12 cellular contexts compared by ENCODE assay signal in genomic region chr16:12079411-12079965, GRCh38.
A peak's percentile ranks its signal among the peaks of the same experiment; 100 is the strongest.
DNase-seq lines count a peak whose midpoint lies in the region; ATAC-seq and TF ChIP-seq lines count a peak whose summit lies in the region.
"Had no signal": no experiment of that assay in that cellular context is flagged by ENCODE, and none has a peak within 500 bp of the region (broad histone marks: within the 10 kb centered on the region; RNA-seq: fewer than 3 reads in every experiment).

No MANE protein-coding gene starts in this region.

- H3K9me3 ChIP-seq in CD8-positive, alpha-beta T cell (ENCODE audit: low read length) = no peaks in the 10 kb centered on the region
- H3K9me3 ChIP-seq: SJSA1 had no signal

- H3K4me3 ChIP-seq in CD8-positive, alpha-beta T cell (ENCODE audit: low read depth, low read length) = peak overlapping the region; percentile 12
- H3K4me3 ChIP-seq in Jurkat, Clone E6-1 (ENCODE audit: low read length) = peak overlapping the region; percentile 38
- H3K4me3 ChIP-seq: cardiac muscle cell, SJSA1 had no signal

- no peaks in the 10 kb centered on the region for H3K36me3 ChIP-seq in CD8-positive, alpha-beta T cell (ENCODE audit: insufficient read depth, low read length)
- H3K36me3 ChIP-seq: cardiac muscle cell, SJSA1 had no signal

- peak overlapping the region; percentile 93 for H3K27ac Mint-ChIP-seq in CD8-positive, alpha-beta T cell
- H3K27ac Mint-ChIP-seq in activated naive CD8-positive, alpha-beta T cell treated with anti-CD3 and anti-CD28 coated beads, Interleukin-2, amount 10 ng/mL, durations not matched to agents 7 days and 5 days = peak overlapping the region; percentile 88
- H3K27ac Mint-ChIP-seq in natural killer cell treated with Interleukin-12 subunit alpha and Interleukin-12 subunit beta and Interleukin-15 and Interleukin-18, amount 100 ng/mL, for 72 hours = peak overlapping the region; percentile 80 to 85

- peak; percentile 9 for ATAC-seq in CD8-positive, alpha-beta T cell
- peak; percentile 27 for ATAC-seq in activated naive CD8-positive, alpha-beta T cell treated with anti-CD3 and anti-CD28 coated beads, Interleukin-2, amount 10 ng/mL, durations not matched to agents 7 days and 5 days (ENCODE audit: low read depth)
- no peak for ATAC-seq in natural killer cell treated with Interleukin-12 subunit alpha and Interleukin-12 subunit beta and Interleukin-15 and Interleukin-18, amount 100 ng/mL, for 72 hours
- no peak for ATAC-seq in GM18867 (IDR thresholded peaks at IDR 0.05; ENCODE audit: unreplicated experiment)

- CTCF ChIA-PET in CD8-positive, alpha-beta T cell (lab: Charles Lee) = interaction anchor here (0.5 to 11.5 kb wide), 15 partner anchors 9 to 724 kb away, joined by 3 to 120 read pairs (median 3); partner anchors contain the start of genes CPPED1, RSL1D1 and ZC3H7A

- H3K27me3 ChIP-seq in CD8-positive, alpha-beta T cell (ENCODE audit: insufficient read depth, low read length) = no peaks in the 10 kb centered on the region
- H3K27me3 ChIP-seq: cardiac muscle cell, SJSA1 had no signal

- H3K36me3 Mint-ChIP-seq in CD8-positive, alpha-beta T cell = peaks cover 23% of the 10 kb centered on the region
- H3K36me3 Mint-ChIP-seq in activated naive CD8-positive, alpha-beta T cell treated with anti-CD3 and anti-CD28 coated beads, Interleukin-2, amount 10 ng/mL, durations not matched to agents 7 days and 5 days = peaks cover 5% of the 10 kb centered on the region
- no peaks in the 10 kb centered on the region for H3K36me3 Mint-ChIP-seq in natural killer cell treated with Interleukin-12 subunit alpha and Interleukin-12 subunit beta and Interleukin-15 and Interleukin-18, amount 100 ng/mL, for 72 hours

- POLR2A ChIA-PET in CD8-positive, alpha-beta T cell (lab: Charles Lee) = interaction anchor here (0.6 to 3.1 kb wide), 6 partner anchors 11 to 335 kb away, joined by 3 to 10 read pairs (median 6); partner anchors contain the start of gene SNX29
- POLR2A ChIA-PET in activated naive CD8-positive, alpha-beta T cell treated with anti-CD3 and anti-CD28 coated beads, Interleukin-2, amount 10 ng/mL, durations not matched to agents 7 days and 5 days (lab: Charles Lee) = interaction anchor here (0.8 to 1.4 kb wide), 2 partner anchors 9 to 282 kb away, joined by 3 to 4 read pairs; partner anchors contain the start of gene ZC3H7A

- H3K4me1 ChIP-seq in CD8-positive, alpha-beta T cell (ENCODE audit: insufficient read depth, low read length) = peaks cover 72% of the 10 kb centered on the region

- peak in 1 of 7 experiments; percentile 4 for DNase-seq in CD8-positive, alpha-beta T cell
- DNase-seq in Jurkat, Clone E6-1 (ENCODE audit: low read depth, low spot score) = peak; percentile 65
- no peak for DNase-seq in activated naive CD8-positive, alpha-beta T cell treated with anti-CD3 and anti-CD28 coated beads, Interleukin-2, amount 10 ng/mL, durations not matched to agents 7 days and 5 days
- DNase-seq in natural killer cell treated with Interleukin-12 subunit alpha and Interleukin-12 subunit beta and Interleukin-15 and Interleukin-18, amount 100 ng/mL, for 72 hours (ENCODE audit: low spot score) = no peak
- no peak for DNase-seq in T1000 (lab: John Stamatoyannopoulos, UW)
- DNase-seq in NCI-H1092 treated with DMSO at 0.1 percent for 48 hours (lab: John Stamatoyannopoulos, UW) = no peak
- DNase-seq: COR-L47; MM.1S; NK-92 treated with Interleukin-12 subunit alpha and Interleukin-12 subunit beta, amount 100 ng/mL, for 24 hours had no signal

- TF ChIP-seq CTCF in CD8-positive, alpha-beta T cell (IDR thresholded peaks at IDR 0.05) = no peak

- peaks cover 2% of the 10 kb centered on the region for H3K9me3 Mint-ChIP-seq in CD8-positive, alpha-beta T cell
- H3K9me3 Mint-ChIP-seq in activated naive CD8-positive, alpha-beta T cell treated with anti-CD3 and anti-CD28 coated beads, Interleukin-2, amount 10 ng/mL, durations not matched to agents 7 days and 5 days = no peaks in the 10 kb centered on the region
- H3K9me3 Mint-ChIP-seq in natural killer cell treated with Interleukin-12 subunit alpha and Interleukin-12 subunit beta and Interleukin-15 and Interleukin-18, amount 100 ng/mL, for 72 hours = peaks cover 6% of the 10 kb centered on the region

- intact Hi-C loops in CD8-positive, alpha-beta T cell (cut with DNase I, micrococcal nuclease) = loop anchor here in 1 of 2 experiments (5.0 kb wide), 3 partner anchors 102 to 1337 kb away; partner anchors contain the start of genes CLEC16A, DEXI, NUBP1 and SNX29

- H3K4me1 Mint-ChIP-seq in CD8-positive, alpha-beta T cell (ENCODE audit: low read depth) = peaks cover 77% of the 10 kb centered on the region
- peaks cover 46% of the 10 kb centered on the region for H3K4me1 Mint-ChIP-seq in activated naive CD8-positive, alpha-beta T cell treated with anti-CD3 and anti-CD28 coated beads, Interleukin-2, amount 10 ng/mL, durations not matched to agents 7 days and 5 days
- peaks cover 28 to 41% of the 10 kb centered on the region in 2 donors for H3K4me1 Mint-ChIP-seq in natural killer cell treated with Interleukin-12 subunit alpha and Interleukin-12 subunit beta and Interleukin-15 and Interleukin-18, amount 100 ng/mL, for 72 hours (ENCODE audit: low read depth in 2 of 2)

- peak overlapping the region; percentile 65 for H3K4me3 Mint-ChIP-seq in CD8-positive, alpha-beta T cell
- H3K4me3 Mint-ChIP-seq in activated naive CD8-positive, alpha-beta T cell treated with anti-CD3 and anti-CD28 coated beads, Interleukin-2, amount 10 ng/mL, durations not matched to agents 7 days and 5 days = peak overlapping the region; percentile 76
- H3K4me3 Mint-ChIP-seq in natural killer cell treated with Interleukin-12 subunit alpha and Interleukin-12 subunit beta and Interleukin-15 and Interleukin-18, amount 100 ng/mL, for 72 hours = peak overlapping the region; percentile 50

- H3K27me3 Mint-ChIP-seq in CD8-positive, alpha-beta T cell (ENCODE audit: low read depth) = no peaks in the 10 kb centered on the region
- no peaks in the 10 kb centered on the region for H3K27me3 Mint-ChIP-seq in activated naive CD8-positive, alpha-beta T cell treated with anti-CD3 and anti-CD28 coated beads, Interleukin-2, amount 10 ng/mL, durations not matched to agents 7 days and 5 days
- H3K27me3 Mint-ChIP-seq in natural killer cell treated with Interleukin-12 subunit alpha and Interleukin-12 subunit beta and Interleukin-15 and Interleukin-18, amount 100 ng/mL, for 72 hours = no peaks in the 10 kb centered on the region

- H3K27ac ChIP-seq in CD8-positive, alpha-beta T cell (ENCODE audit: low read depth, low read length) = peak overlapping the region; percentile 55
- H3K27ac ChIP-seq: cardiac muscle cell, SJSA1 had no signal

Comparison
In these comparisons a context has a peak if more than half of its experiments do, and no peak if none do; other contexts are left out.
1. ATAC-seq: peak in CD8-positive, alpha-beta T cell (single experiment) and activated naive CD8-positive, alpha-beta T cell treated with anti-CD3 and anti-CD28 coated beads, Interleukin-2, amount 10 ng/mL, durations not matched to agents 7 days and 5 days (single experiment); none in natural killer cell treated with Interleukin-12 subunit alpha and Interleukin-12 subunit beta and Interleukin-15 and Interleukin-18, amount 100 ng/mL, for 72 hours (0 of 2) and GM18867 (single experiment).
2. Peak in every context shown above with its lines, with median percentiles within 50 percentile points of each other: H3K27ac Mint-ChIP-seq and H3K4me3 Mint-ChIP-seq.